ENCODE assay signal across 39 cellular contexts in genomic region chr4:132592850-132593249, GRCh38.
"Had no signal": no experiment of that assay in that cellular context is flagged by ENCODE, and none has a peak within 500 bp of the region (broad histone marks: within the 10 kb centered on the region; RNA-seq: fewer than 3 reads in every experiment).

No MANE protein-coding gene starts in this region.

- ATAC-seq: activated naive CD4-positive, alpha-beta T cell treated with anti-CD3 and anti-CD28 coated beads, Interleukin-2, amount 50 U/mL, for 72 hours; activated naive CD8-positive, alpha-beta T cell treated with anti-CD3 and anti-CD28 coated beads, Interleukin-2, amount 50 U/mL, for 24 hours; activated T-cell treated with anti-CD3 and anti-CD28 coated beads, Interleukin-2, amount 50 U/mL, for 4 hours; activated T-cell treated with anti-CD3 and anti-CD28 coated beads, Interleukin-2, amount 50 U/mL, for 72 hours; activated T-helper 17 cell treated with anti-CD3 and anti-CD28 coated beads, Interleukin-2, amount 50 U/mL, for 72 hours; body of pancreas had no signal

- H3K27me3 Mint-ChIP-seq: activated naive CD4-positive, alpha-beta T cell treated with anti-CD3 and anti-CD28 coated beads, Interleukin-2, amount 10 ng/mL, durations not matched to agents 7 days and 5 days; activated naive CD4-positive, alpha-beta T cell treated with anti-CD3 and anti-CD28 coated beads, Interleukin-2, amount 50 U/mL, for 24 hours; activated naive CD8-positive, alpha-beta T cell; activated naive CD8-positive, alpha-beta T cell treated with anti-CD3 and anti-CD28 coated beads for 36 hours; activated naive CD8-positive, alpha-beta T cell treated with anti-CD3 and anti-CD28 coated beads, Interleukin-2, amount 10 ng/mL, durations not matched to agents 7 days and 5 days; activated naive CD8-positive, alpha-beta T cell treated with anti-CD3 and anti-CD28 coated beads, Interleukin-2, amount 50 U/mL, for 24 hours; activated T-helper 17 cell treated with anti-CD3 and anti-CD28 coated beads, Interleukin-2, amount 50 U/mL, for 72 hours; brain; central memory CD8-positive, alpha-beta T cell had no signal

- FAIRE-seq: astrocyte, bronchial epithelial cell, colon had no signal

- H3K27me3 ChIP-seq: adrenal gland, ascending aorta, body of pancreas, brain microvascular endothelial cell, breast epithelium, cardiac muscle cell had no signal

- H3K36me3 ChIP-seq: adrenal gland, ascending aorta, brain microvascular endothelial cell, breast epithelium, cardiac muscle cell had no signal

- H3K9me3 ChIP-seq: adrenal gland, ascending aorta, body of pancreas, breast epithelium had no signal

- H3K4me1 ChIP-seq: adrenal gland, ascending aorta, body of pancreas, breast epithelium had no signal

- H3K27ac Mint-ChIP-seq: activated naive CD4-positive, alpha-beta T cell treated with anti-CD3 and anti-CD28 coated beads for 36 hours; activated naive CD4-positive, alpha-beta T cell treated with anti-CD3 and anti-CD28 coated beads, Interleukin-2, amount 10 ng/mL, durations not matched to agents 7 days and 5 days; activated naive CD4-positive, alpha-beta T cell treated with anti-CD3 and anti-CD28 coated beads, Interleukin-2, amount 50 U/mL, for 24 hours; activated naive CD8-positive, alpha-beta T cell; activated naive CD8-positive, alpha-beta T cell treated with anti-CD3 and anti-CD28 coated beads for 36 hours; activated naive CD8-positive, alpha-beta T cell treated with anti-CD3 and anti-CD28 coated beads, Interleukin-2, amount 10 ng/mL, durations not matched to agents 7 days and 5 days; activated naive CD8-positive, alpha-beta T cell treated with anti-CD3 and anti-CD28 coated beads, Interleukin-2, amount 50 U/mL, for 24 hours; activated T-cell treated with anti-CD3 and anti-CD28 coated beads, Interleukin-2, amount 50 U/mL, for 72 hours; activated T-helper 1 cell treated with anti-CD3 and anti-CD28 coated beads, Interleukin-12 subunit alpha, Interleukin-12 subunit beta, Interleukin-2, Interleukin-4 antibody, amounts not matched to agents 30 ng/mL and 10 ng/mL and 1 ng/mL, durations not matched to agents 14 hours and 24 hours and 36 hours; activated T-helper 17 cell treated with anti-CD3 and anti-CD28 coated beads, Interleukin-2, amount 50 U/mL, for 72 hours; activated T-helper 2 cell treated with anti-CD3 and anti-CD28 coated beads, Interferon-gamma antibody, Interleukin-2, Interleukin-4, amounts not matched to agents 10 μg/mL and 5 μg/mL and 100 μg/mL, durations not matched to agents 14 hours and 24 hours and 36 hours; brain had no signal

- H3K4me3 Mint-ChIP-seq: activated naive CD4-positive, alpha-beta T cell treated with anti-CD3 and anti-CD28 coated beads for 36 hours; activated naive CD4-positive, alpha-beta T cell treated with anti-CD3 and anti-CD28 coated beads, Interleukin-2, amount 10 ng/mL, durations not matched to agents 7 days and 5 days; activated naive CD4-positive, alpha-beta T cell treated with anti-CD3 and anti-CD28 coated beads, Interleukin-2, amount 50 U/mL, for 24 hours; activated naive CD8-positive, alpha-beta T cell; activated naive CD8-positive, alpha-beta T cell treated with anti-CD3 and anti-CD28 coated beads for 36 hours; activated naive CD8-positive, alpha-beta T cell treated with anti-CD3 and anti-CD28 coated beads, Interleukin-2, amount 10 ng/mL, durations not matched to agents 7 days and 5 days; activated naive CD8-positive, alpha-beta T cell treated with anti-CD3 and anti-CD28 coated beads, Interleukin-2, amount 50 U/mL, for 24 hours; activated T-cell treated with anti-CD3 and anti-CD28 coated beads, Interleukin-2, amount 50 U/mL, for 4 hours; activated T-cell treated with anti-CD3 and anti-CD28 coated beads, Interleukin-2, amount 50 U/mL, for 72 hours; activated T-helper 1 cell treated with anti-CD3 and anti-CD28 coated beads, Interleukin-12 subunit alpha, Interleukin-12 subunit beta, Interleukin-2, Interleukin-4 antibody, amounts not matched to agents 30 ng/mL and 10 ng/mL and 1 ng/mL, durations not matched to agents 14 hours and 24 hours and 36 hours; activated T-helper 17 cell treated with anti-CD3 and anti-CD28 coated beads, Interleukin-2, amount 50 U/mL, for 72 hours; brain; central memory CD8-positive, alpha-beta T cell had no signal

- H3K9me3 Mint-ChIP-seq: activated naive CD4-positive, alpha-beta T cell treated with anti-CD3 and anti-CD28 coated beads, Interleukin-2, amount 10 ng/mL, durations not matched to agents 7 days and 5 days; activated naive CD8-positive, alpha-beta T cell treated with anti-CD3 and anti-CD28 coated beads for 36 hours; activated T-helper 1 cell treated with anti-CD3 and anti-CD28 coated beads, Interleukin-12 subunit alpha, Interleukin-12 subunit beta, Interleukin-2, Interleukin-4 antibody, amounts not matched to agents 30 ng/mL and 10 ng/mL and 1 ng/mL, durations not matched to agents 14 hours and 24 hours and 36 hours; activated T-helper 2 cell treated with anti-CD3 and anti-CD28 coated beads, Interferon-gamma antibody, Interleukin-2, Interleukin-4, amounts not matched to agents 10 μg/mL and 5 μg/mL and 100 μg/mL, durations not matched to agents 14 hours and 24 hours and 36 hours; brain; central memory CD8-positive, alpha-beta T cell had no signal

- DNase-seq: activated effector memory CD4-positive, alpha-beta T cell treated with anti-CD3 and anti-CD28 coated beads, Interleukin-2, amount 50 U/mL, for 16 hours; activated effector memory CD4-positive, alpha-beta T cell treated with Interleukin-2 at 50 U/mL for 16 hours; activated gamma-delta T cell; activated gamma-delta T cell treated with Interleukin-2 at 50 U/mL for 16 hours; activated naive CD4-positive, alpha-beta T cell; activated naive CD4-positive, alpha-beta T cell treated with anti-CD3 and anti-CD28 coated beads for 36 hours; activated naive CD4-positive, alpha-beta T cell treated with anti-CD3 and anti-CD28 coated beads, Interleukin-2, amount 10 ng/mL, durations not matched to agents 7 days and 5 days; activated naive CD4-positive, alpha-beta T cell treated with anti-CD3 and anti-CD28 coated beads, Interleukin-2, amount 50 U/mL, for 16 hours; activated naive CD4-positive, alpha-beta T cell treated with Interleukin-2 at 50 U/mL for 16 hours; activated naive CD8-positive, alpha-beta T cell treated with anti-CD3 and anti-CD28 coated beads for 36 hours; activated naive CD8-positive, alpha-beta T cell treated with anti-CD3 and anti-CD28 coated beads, Interleukin-2, amount 10 ng/mL, durations not matched to agents 7 days and 5 days; activated naive CD8-positive, alpha-beta T cell treated with anti-CD3 and anti-CD28 coated beads, Interleukin-2, amount 50 U/mL, for 24 hours; activated T-cell treated with anti-CD3 and anti-CD28 coated beads, Interleukin-2, amount 50 U/mL, for 4 hours; activated T-cell treated with anti-CD3 and anti-CD28 coated beads, Interleukin-2, amount 50 U/mL, for 48 hours; activated T-cell treated with anti-CD3 and anti-CD28 coated beads, Interleukin-2, amount 50 U/mL, for 72 hours; adrenal gland; amniotic stem cell; amygdala; anterior cingulate cortex; aorta; body of pancreas; brain microvascular endothelial cell; caudate nucleus; central memory CD4-positive, alpha-beta T cell; cerebellar nuclear complex had no signal

- H3K4me3 ChIP-seq: adrenal gland, ascending aorta, body of pancreas, breast epithelium, cardiac muscle cell had no signal

- H3K4me1 Mint-ChIP-seq: activated naive CD4-positive, alpha-beta T cell treated with anti-CD3 and anti-CD28 coated beads, Interleukin-2, amount 10 ng/mL, durations not matched to agents 7 days and 5 days; activated naive CD4-positive, alpha-beta T cell treated with anti-CD3 and anti-CD28 coated beads, Interleukin-2, amount 50 U/mL, for 24 hours; activated naive CD8-positive, alpha-beta T cell treated with anti-CD3 and anti-CD28 coated beads for 36 hours; activated naive CD8-positive, alpha-beta T cell treated with anti-CD3 and anti-CD28 coated beads, Interleukin-2, amount 10 ng/mL, durations not matched to agents 7 days and 5 days; activated naive CD8-positive, alpha-beta T cell treated with anti-CD3 and anti-CD28 coated beads, Interleukin-2, amount 50 U/mL, for 24 hours; activated T-helper 17 cell treated with anti-CD3 and anti-CD28 coated beads, Interleukin-2, amount 50 U/mL, for 72 hours; brain; central memory CD8-positive, alpha-beta T cell had no signal

- H3K27ac ChIP-seq: adrenal gland, ascending aorta, body of pancreas, brain microvascular endothelial cell, breast epithelium, cardiac muscle cell had no signal

- H3K36me3 Mint-ChIP-seq: activated naive CD4-positive, alpha-beta T cell treated with anti-CD3 and anti-CD28 coated beads, Interleukin-2, amount 10 ng/mL, durations not matched to agents 7 days and 5 days; activated naive CD4-positive, alpha-beta T cell treated with anti-CD3 and anti-CD28 coated beads, Interleukin-2, amount 50 U/mL, for 24 hours; activated naive CD4-positive, alpha-beta T cell treated with anti-CD3 and anti-CD28 coated beads, Interleukin-2, amount 50 U/mL, for 72 hours; activated naive CD8-positive, alpha-beta T cell; activated naive CD8-positive, alpha-beta T cell treated with anti-CD3 and anti-CD28 coated beads for 36 hours; activated naive CD8-positive, alpha-beta T cell treated with anti-CD3 and anti-CD28 coated beads, Interleukin-2, amount 10 ng/mL, durations not matched to agents 7 days and 5 days; brain had no signal
